19 cellular contexts compared by ENCODE assay signal in the genomic region with DNA sequence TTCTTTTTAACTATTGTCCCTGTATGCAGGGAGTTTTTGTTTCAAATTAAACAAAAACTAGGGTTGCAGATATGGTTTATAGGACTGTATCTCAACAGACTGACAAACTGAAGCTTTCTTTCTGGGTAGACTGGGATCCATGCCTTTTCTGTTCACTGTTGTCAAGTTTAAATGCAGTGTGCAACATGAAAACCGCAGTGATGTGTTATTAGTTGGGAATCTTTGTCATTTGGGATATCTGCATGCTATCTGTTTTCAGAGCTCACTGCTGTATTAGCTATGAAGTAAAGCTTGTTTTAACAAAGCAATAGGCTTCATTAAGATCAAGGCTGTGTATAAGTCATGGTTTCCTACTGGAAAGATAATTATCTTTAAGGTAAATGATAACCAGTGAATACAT. TPM values are rescaled to one million over a fixed set of nuclear protein-coding genes. Genes with fewer than 3 reads are reported as not detected.
DNase-seq lines count a peak whose midpoint lies in the region; ATAC-seq and TF ChIP-seq lines count a peak whose summit lies in the region.
"Had no signal": no experiment of that assay in that cellular context is flagged by ENCODE, and none has a peak within 500 bp of the region (broad histone marks: within the 10 kb centered on the region; RNA-seq: fewer than 3 reads in every experiment).

No MANE protein-coding gene starts in this region.

- DNase-seq in right atrium auricular region (ENCODE audit: low spot score) (no peak), left cardiac atrium (no peak), dedifferentiated amniotic fluid mesenchymal stem cell (ENCODE audit: extremely low spot score) (peak; percentile 12), NCI-H2171 (lab: John Stamatoyannopoulos, UW) (no peak)
- no peak for DNase-seq in effector memory CD8-positive, alpha-beta T cell
- DNase-seq in stimulated activated naive CD4-positive, alpha-beta T cell treated with Interleukin-2 at 50 U/mL for 16 hours (lab: John Stamatoyannopoulos, UW) = no peak
- DNase-seq: activated CD4-positive, alpha-beta T cell treated with anti-CD3 and anti-CD28 coated beads, Interleukin-2, amount 50 U/mL, for 48 hours; activated T-cell treated with anti-CD3 and anti-CD28 coated beads, Interleukin-2, amount 50 U/mL, for 48 hours; Caco-2; NCI-H1694 treated with DMSO at 0.1 percent for 48 hours; NCI-H446 treated with DMSO at 0.1 percent for 48 hours; pancreas; stimulated activated CD4-positive, alpha-beta T cell treated with anti-CD3 and anti-CD28 coated beads, Interleukin-15, amount 100 ng/mL, for 24 hours had no signal

- H3K4me1 ChIP-seq in right atrium auricular region = peaks cover 0 to 23% of the 10 kb centered on the region in 2 donors
- H3K4me1 ChIP-seq: Caco-2 had no signal

- H3K36me3 ChIP-seq in right atrium auricular region = peaks cover 9% of the 10 kb centered on the region
- H3K36me3 ChIP-seq: suprapubic skin had no signal

- no peak for ATAC-seq in left cardiac atrium
- ATAC-seq in GM21825 (IDR thresholded peaks at IDR 0.05; ENCODE audit: unreplicated experiment) = no peak
- no peak for ATAC-seq in effector memory CD8-positive, alpha-beta T cell (replicated peaks)

- H3K9me3 Mint-ChIP-seq in nephron = no peaks in the 10 kb centered on the region
- H3K9me3 Mint-ChIP-seq in effector memory CD8-positive, alpha-beta T cell = no peaks in the 10 kb centered on the region
- H3K9me3 Mint-ChIP-seq: memory B cell had no signal

- H3K4me3 ChIP-seq in right atrium auricular region = no peak overlapping the region
- H3K4me3 ChIP-seq: pancreas, SK-N-MC, suprapubic skin had no signal

- H3K36me3 Mint-ChIP-seq in nephron (ENCODE audit: low read depth) = peaks cover 24% of the 10 kb centered on the region
- H3K36me3 Mint-ChIP-seq in effector memory CD8-positive, alpha-beta T cell (ENCODE audit: insufficient read depth) = peaks cover 10% of the 10 kb centered on the region

- H3K27ac Mint-ChIP-seq in nephron = peak overlapping the region in 1 of 3 experiments; percentile 45
- H3K27ac Mint-ChIP-seq in effector memory CD8-positive, alpha-beta T cell = no peak overlapping the region
- H3K27ac Mint-ChIP-seq: memory B cell had no signal

- intact Hi-C loops in left cardiac atrium (cut with DNase I) = no loop called here

- peak overlapping the region; percentile 6 to 74 for H3K27ac ChIP-seq in right atrium auricular region
- H3K27ac ChIP-seq: HL-60, SK-N-MC, suprapubic skin had no signal

- no peaks in the 10 kb centered on the region for H3K27me3 Mint-ChIP-seq in nephron (ENCODE audit: low read depth)
- H3K27me3 Mint-ChIP-seq in effector memory CD8-positive, alpha-beta T cell = no peaks in the 10 kb centered on the region
- H3K27me3 Mint-ChIP-seq: memory B cell had no signal

- H3K9me3 ChIP-seq in right atrium auricular region = no peaks in the 10 kb centered on the region
- H3K9me3 ChIP-seq: Caco-2, pancreas, suprapubic skin had no signal

- peak overlapping the region; percentile 46 to 92 (median 87) for H3K4me3 Mint-ChIP-seq in nephron
- no peak overlapping the region for H3K4me3 Mint-ChIP-seq in effector memory CD8-positive, alpha-beta T cell
- H3K4me3 Mint-ChIP-seq: memory B cell had no signal

- TF ChIP-seq CTCF in right atrium auricular region (IDR thresholded peaks at IDR 0.05) = no peak
- TF ChIP-seq CTCF in nephron (IDR thresholded peaks at IDR 0.05; ENCODE audit: unreplicated experiment in 3 of 3) = no peak

- peaks cover 40% of the 10 kb centered on the region for H3K4me1 Mint-ChIP-seq in nephron
- H3K4me1 Mint-ChIP-seq in effector memory CD8-positive, alpha-beta T cell (ENCODE audit: low read depth in 2 of 2) = peaks cover 12 to 24% of the 10 kb centered on the region in 2 donors

- H3K27me3 ChIP-seq in right atrium auricular region = no peaks in the 10 kb centered on the region
- H3K27me3 ChIP-seq: pancreas, suprapubic skin had no signal

RNA-seq across cellular contexts. Expression of gene MCF2L2, which starts 21.4 kb away (rescaled TPM):
- total RNA-seq in right atrium auricular region (under 1 TPM in 1 of 2 donors, not detected in 1; 0.08 TPM), left cardiac atrium (1 to 10 TPM in 1 of 2 donors, under 1 TPM in 1; 0.34 to 1.1 TPM)

Comparison
In these comparisons a context has a peak if more than half of its experiments do, and no peak if none do; other contexts are left out.
1. H3K4me3 Mint-ChIP-seq: peak in nephron (3 of 3); none in effector memory CD8-positive, alpha-beta T cell (0 of 2).